8 cellular contexts compared by ENCODE assay signal in genomic region chr1:94237291-94238226, GRCh38. TPM values are rescaled to one million over a fixed set of nuclear protein-coding genes. Genes with fewer than 3 reads are reported as not detected.
A peak's percentile ranks its signal among the peaks of the same experiment; 100 is the strongest.
DNase-seq lines count a peak whose midpoint lies in the region; ATAC-seq, FAIRE-seq and TF ChIP-seq lines count a peak whose summit lies in the region.

Gene ARHGAP29, minus strand, starts transcription at chr1:94237584. Its CDS starts 5,973 bp downstream, at chr1:94231611.

- H3K27ac Mint-ChIP-seq in immature natural killer cell: no peak within 1 kb of the TSS

- peaks cover 98% of the 10 kb centered on the region for H3K79me2 ChIP-seq in mammary epithelial cell (ENCODE audit: insufficient read depth, low read length)

- WGBS in mammary epithelial cell (ENCODE audit: low coverage, missing lambda C conversion rate): 19% methylated on average over 17 of the region's 88 CpGs
- 5 to 7% (median 6%) methylated on average over 68 to 88 of the region's 88 CpGs for WGBS in small intestine, 3 donors

- H3K9me3 Mint-ChIP-seq in immature natural killer cell: peaks cover 4 to 25% (median 11%) of the 10 kb centered on the region in 6 donors

- peak within 1 kb of the TSS; percentile 61 for H2AFZ ChIP-seq in mammary epithelial cell (ENCODE audit: low read depth, low read length)

- DNase-seq in DMS114 treated with DMSO at 0.1 percent for 48 hours (lab: John Stamatoyannopoulos, UW; ENCODE audit: unreplicated experiment) (peak; percentile 46), SW480 (ENCODE audit: low spot score) (peak; percentile 69), mammary epithelial cell (peak; percentile 83), immature natural killer cell (peak; percentile 10 to 15 (median 12)), small intestine (peak; percentile 77), epidermal melanocyte (ENCODE audit: insufficient read length, low spot score) (no peak)
- DNase-seq in Jurkat, Clone E6-1 (ENCODE audit: low read depth, low spot score): peak; percentile 14

- H3K9me3 ChIP-seq in mammary epithelial cell (replicated peaks; ENCODE audit: insufficient read depth, low read length) (no peaks in the 10 kb centered on the region), small intestine (ENCODE audit: control insufficient read depth, low read depth) (no peaks in the 10 kb centered on the region)

- H3K4me1 Mint-ChIP-seq in immature natural killer cell: peaks cover 12 to 15% of the 10 kb centered on the region in 2 donors

- peaks cover 26 to 51% (median 28%) of the 10 kb centered on the region in 3 donors for H3K27me3 Mint-ChIP-seq in immature natural killer cell (ENCODE audit: low read depth in 3 of 3)

- H3K36me3 ChIP-seq in mammary epithelial cell (ENCODE audit: insufficient read depth, low read length) (no peaks in the 10 kb centered on the region), small intestine (ENCODE audit: control insufficient read depth in 2 of 2, insufficient read depth in 2 of 2, low read length in 2 of 2) (no peaks in the 10 kb centered on the region)

- FAIRE-seq in small intestine (lab: Jason Lieb, UNC): no peak

- dilution Hi-C loops in mammary epithelial cell (cut with HindIII; ENCODE audit: low sequenced_read_pairs): no loop called here

- peak within 1 kb of the TSS; percentile 90 for H3K9ac ChIP-seq in mammary epithelial cell (ENCODE audit: insufficient read depth, low read length)

- H3K4me3 Mint-ChIP-seq in immature natural killer cell: peak within 1 kb of the TSS; percentile 42 to 68 (median 59)

- TF ChIP-seq CTCF in mammary epithelial cell (conservative IDR thresholded peaks at IDR 0.05 in 1 of 2, IDR thresholded peaks at IDR 0.05 in 1 of 2; ENCODE audit: extremely low read depth in 1 of 2, insufficient read depth in 1 of 2, low read depth in 1 of 2, low read length in 2 of 2): no peak

- intact Hi-C loops in mammary epithelial cell (cut with micrococcal nuclease): loop anchor here (1.0 to 10.0 kb wide), 7 partner anchors 8 to 333 kb away; partner anchors contain the start of gene GCLM

- CTCF ChIA-PET in mammary epithelial cell (lab: Charles Lee; ENCODE audit: low non-redundant PET): interaction anchor here (0.6 to 0.7 kb wide), 2 partner anchors 96 to 174 kb away, joined by 4 to 28 read pairs; no protein-coding TSS in a partner anchor

- ATAC-seq in GM21529 (IDR thresholded peaks at IDR 0.05; ENCODE audit: unreplicated experiment): peak; percentile 89

- in situ Hi-C loops in mammary epithelial cell (cut with MboI; ENCODE audit: low sequenced_read_pairs in 2 of 2): loop anchor here in 1 of 2 donors (25.0 kb wide), 1 partner anchor 200 kb away; no protein-coding TSS in a partner anchor

- peak within 1 kb of the TSS; percentile 82 for H3K27ac ChIP-seq in mammary epithelial cell (ENCODE audit: insufficient read depth, low read depth, low read length)
- peak within 1 kb of the TSS; percentile 48 to 82 for H3K27ac ChIP-seq in small intestine (ENCODE audit: low read depth in 1 of 2, low read length in 1 of 2)

- H3K27me3 ChIP-seq in mammary epithelial cell (ENCODE audit: insufficient read depth, low read length) (no peaks in the 10 kb centered on the region), small intestine (ENCODE audit: control insufficient read depth in 2 of 2, insufficient read depth in 2 of 2, low read length in 2 of 2) (peaks cover 2 to 8% of the 10 kb centered on the region in 2 donors)

- peaks cover 34% of the 10 kb centered on the region for H3K4me1 ChIP-seq in mammary epithelial cell (ENCODE audit: insufficient read depth, low read length)
- no peaks in the 10 kb centered on the region for H3K4me1 ChIP-seq in small intestine (ENCODE audit: control insufficient read depth in 2 of 2, insufficient read depth in 1 of 2, low read depth in 1 of 2, low read length in 1 of 2)

- H3K36me3 Mint-ChIP-seq in immature natural killer cell: peaks cover 0 to 5% (median 0%) of the 10 kb centered on the region in 3 donors

- BruUV-seq in mammary epithelial cell (replicated peaks; lab: Mats Ljungman, UMichigan): TSS peak; percentile 84

- no peaks in the 10 kb centered on the region for H4K20me1 ChIP-seq in mammary epithelial cell (ENCODE audit: insufficient read depth, low read length)

- H3K4me2 ChIP-seq in mammary epithelial cell (ENCODE audit: insufficient read depth, low read depth, low read length): peak within 1 kb of the TSS; percentile 77

- peak within 1 kb of the TSS; percentile 35 for H3K4me3 ChIP-seq in Jurkat, Clone E6-1 (ENCODE audit: low read length)
- H3K4me3 ChIP-seq in mammary epithelial cell (replicated peaks in 1 of 3; ENCODE audit: insufficient read depth in 1 of 3, low read depth in 2 of 3, low read length in 3 of 3): peak within 1 kb of the TSS; percentile 80 to 99 (median 96)
- peak within 1 kb of the TSS; percentile 48 to 64 for H3K4me3 ChIP-seq in small intestine (ENCODE audit: low read depth in 1 of 2, low read length in 2 of 2)

RNA-seq across cellular contexts. Expression of gene ARHGAP29, which starts in this region (rescaled TPM):
- polyA plus RNA-seq in Jurkat, Clone E6-1 (2012; ENCODE audit: insufficient read depth, insufficient read length): not detected
- 100 to 1,000 TPM in 1 of 2 donors, 10 to 100 TPM in 1; 54.7 to 100 TPM for total RNA-seq in mammary epithelial cell
- polyA plus RNA-seq in mammary epithelial cell: 44.6 TPM
- polyA minus RNA-seq in mammary epithelial cell: 47.1 TPM
- not detected for polyA plus RNA-seq in immature natural killer cell
- polyA plus RNA-seq in small intestine: 1 to 10 TPM in 2 of 3 donors, under 1 TPM in 1; 0.22 to 7.0 (median 1.4) TPM

Comparison
In these comparisons a context has a peak if more than half of its experiments do, and no peak if none do; other contexts are left out.
1. Peak in DNase-seq in immature natural killer cell; RNA of the gene not detected or under 1 TPM.
2. H3K4me3 ChIP-seq: peak in every context shown above with its lines; median percentile 96 in mammary epithelial cell; 56 in small intestine; 35 in Jurkat, Clone E6-1.